16 cellular contexts compared by ENCODE assay signal in the genomic region with DNA sequence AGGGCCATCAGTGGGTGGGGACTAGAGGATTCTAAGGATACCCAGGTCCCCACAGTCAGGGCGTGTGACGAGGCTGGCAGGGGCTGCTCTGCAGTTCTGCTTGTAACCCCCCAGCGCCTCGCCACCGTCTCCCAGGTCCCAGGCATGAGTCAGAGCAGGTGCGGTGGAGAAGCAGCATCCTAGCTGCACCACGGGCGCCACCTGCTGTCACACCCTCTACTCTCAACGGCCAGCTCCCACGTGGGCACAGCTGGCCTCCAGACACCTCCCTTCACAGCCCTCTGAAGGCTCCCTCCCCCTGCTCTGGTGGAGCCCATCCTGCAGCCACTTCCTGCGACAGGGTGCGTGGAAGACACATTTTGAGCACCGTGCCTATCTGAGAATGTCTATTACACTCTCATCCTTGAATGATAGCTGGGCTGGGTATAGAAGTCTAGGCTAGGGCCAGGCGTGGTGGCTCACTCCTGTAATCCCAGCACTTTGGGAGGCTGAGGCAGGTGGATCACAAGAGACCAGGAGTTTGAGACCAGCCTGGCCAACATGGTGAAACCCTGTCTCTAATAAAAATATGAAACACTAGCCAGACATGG. TPM values are rescaled to one million over a fixed set of nuclear protein-coding genes. Genes with fewer than 3 reads are reported as not detected.
A peak's percentile ranks its signal among the peaks of the same experiment; 100 is the strongest.
DNase-seq lines count a peak whose midpoint lies in the region; ATAC-seq, FAIRE-seq and TF ChIP-seq lines count a peak whose summit lies in the region.
"Had no signal": no experiment of that assay in that cellular context is flagged by ENCODE, and none has a peak within 500 bp of the region (broad histone marks: within the 10 kb centered on the region; RNA-seq: fewer than 3 reads in every experiment).

No MANE protein-coding gene starts in this region.

- FAIRE-seq in HepG2 (lab: Jason Lieb, UNC): no peak
- FAIRE-seq: astrocyte, TTC549 had no signal

- H3K4me2 ChIP-seq in HepG2 (ENCODE audit: low read depth, low read length): no peak overlapping the region

- no peaks in the 10 kb centered on the region for H4K20me1 ChIP-seq in HepG2 (ENCODE audit: insufficient read depth, low read length)

- H3K9me3 ChIP-seq in HepG2 (ENCODE audit: low read length): peaks cover 6% of the 10 kb centered on the region; the same call in 1 of the 2 replicates
- H3K9me3 ChIP-seq: prostate gland had no signal

- POLR2A ChIA-PET in HepG2 (lab: Yijun Ruan, JAX): no interaction called here

- 25% methylated on average over 5 of the region's 14 CpGs for WGBS in HepG2 (ENCODE audit: low lambda C conversion rate)

- BruUV-seq in HepG2 (replicated peaks; lab: Mats Ljungman, UMichigan): no TSS peak

- no peak overlapping the region for H2AFZ ChIP-seq in HepG2 (ENCODE audit: low read length)

- CTCF ChIA-PET in HepG2 (lab: Yijun Ruan, JAX; ENCODE audit: low intra/inter-chr PET ratio, low total read pairs): no interaction called here

- ATAC-seq in HepG2: no peak
- ATAC-seq in HG03196 (IDR thresholded peaks at IDR 0.05; ENCODE audit: unreplicated experiment): no peak
- ATAC-seq in HG02852 (IDR thresholded peaks at IDR 0.05; ENCODE audit: unreplicated experiment): no peak
- no peak for ATAC-seq in HG02970 (IDR thresholded peaks at IDR 0.05; ENCODE audit: low FRiP score, unreplicated experiment)

- no peaks in the 10 kb centered on the region for H3K4me1 ChIP-seq in HepG2 (ENCODE audit: insufficient read depth, low read length)
- H3K4me1 ChIP-seq: prostate gland had no signal

- intact Hi-C loops in HepG2 (cut with micrococcal nuclease; ENCODE audit: unreplicated experiment): loop anchor here (5.0 kb wide), 1 partner anchor 96 kb away; no protein-coding TSS in a partner anchor

- no peak overlapping the region for H3K9ac ChIP-seq in HepG2 (ENCODE audit: insufficient read depth, low read depth, low read length)

- peaks cover 4 to 27% of the 10 kb centered on the region in 2 experiments; a peak in 4 of 5 replicates for H3K27me3 ChIP-seq in HepG2 (ENCODE audit: control insufficient read depth in 1 of 2, insufficient read depth in 2 of 2, low read length in 2 of 2)

- TF ChIP-seq CTCF in GM13977 (IDR thresholded peaks at IDR 0.05; ENCODE audit: extremely low read depth, insufficient read depth, missing control alignments) (peak; percentile 26), HepG2 (CRISPR knock-in tag; IDR thresholded peaks at IDR 0.05) (peak; percentile 58)

- no peak overlapping the region for H3K4me3 ChIP-seq in HepG2 (replicated peaks in 1 of 3; ENCODE audit: insufficient read depth in 1 of 3, low read depth in 2 of 3, low read length in 3 of 3)
- H3K4me3 ChIP-seq: prostate gland had no signal

- in situ Hi-C loops in GM13977 (cut with MboI; ENCODE audit: low pct_unique_long_range_greater_than_20kb, low sequenced_read_pairs, unreplicated experiment) (no loop called here), HepG2 (cut with HindIII; ENCODE audit: extremely low pct_ligation_motif_present, low pct_unique_long_range_greater_than_20kb) (no loop called here)

- no peaks in the 10 kb centered on the region for H3K79me2 ChIP-seq in HepG2 (ENCODE audit: insufficient read depth, low read length)

- TF ChIP-seq POLR2A in HepG2 (IDR thresholded peaks at IDR 0.05; ENCODE audit: insufficient read depth in 1 of 2, low read depth in 2 of 2, low read length in 2 of 2): no peak

- H3K27ac ChIP-seq in HepG2 (ENCODE audit: extremely low read length, insufficient read depth, low read length): no peak overlapping the region
- H3K27ac ChIP-seq: prostate gland had no signal

- no peaks in the 10 kb centered on the region for H3K36me3 ChIP-seq in HepG2 (replicated peaks in 1 of 2; ENCODE audit: control insufficient read depth in 1 of 2, insufficient read depth in 2 of 2, low read length in 2 of 2)
- H3K36me3 ChIP-seq: prostate gland had no signal

- 0 out of 2 replicates have a peak, but pooled peaks have one; percentile 16 for TF ChIP-seq RAD21 in HepG2 (CRISPR knock-in tag; IDR thresholded peaks at IDR 0.05)

- TF ChIP-seq EP300 in HepG2 (IDR thresholded peaks at IDR 0.05; ENCODE audit: low read depth in 2 of 2, low read length in 2 of 2) (no peak), HepG2 (CRISPR knock-in tag; IDR thresholded peaks at IDR 0.05; ENCODE audit: borderline replicate concordance) (no peak)

- DNase-seq in DMS53 (lab: John Stamatoyannopoulos, UW) (peak; percentile 84), GM13977 (ENCODE audit: low spot score) (no peak), SHP77 treated with DMSO at 0.1 percent for 48 hours (lab: John Stamatoyannopoulos, UW) (peak; percentile 63), HepG2 (ENCODE audit: low spot score) (no peak), kidney glomerular epithelial cell (lab: John Stamatoyannopoulos, UW) (no peak)
- DNase-seq: activated T-cell treated with anti-CD3 and anti-CD28 coated beads, Interleukin-2, amount 50 U/mL, for 1 hour; head of caudate nucleus; NCI-H1436 treated with DMSO at 0.1 percent for 48 hours; stimulated activated CD4-positive, alpha-beta T cell treated with anti-CD3 and anti-CD28 coated beads, Interleukin-4, amount 100 ng/mL, for 4 hours had no signal

TF ChIP-seq in HepG2, 621 proteins besides CTCF, POLR2A, EP300 and RAD21:
- peak; percentile 50 for TF ChIP-seq STAG1 (CRISPR knock-in tag; IDR thresholded peaks at IDR 0.05)
- TF ChIP-seq ZBTB42 (CRISPR knock-in tag; IDR thresholded peaks at IDR 0.05): no peak
- peak; percentile 96; the same call in 1 of the 2 replicates for TF ChIP-seq ZFP1 (CRISPR knock-in tag; IDR thresholded peaks at IDR 0.05)

RNA-seq across cellular contexts. Expression of gene NUDT14, which starts 6.9 kb away (rescaled TPM):
- total RNA-seq in HepG2 (2016; rRNA removed; fragmentation: Illumina TruSeq; extraction: Trizol): 4.0 and 5.8 TPM in 2 replicates
- 9.0 and 9.9 TPM in 2 replicates for total RNA-seq in HepG2 (2016; cell fraction: cytosol; rRNA removed; fragmentation: Illumina TruSeq; extraction: Trizol; ENCODE audit: low read depth)
- total RNA-seq in HepG2 (2016; cell fraction: insoluble cytoplasmic fraction; rRNA removed; fragmentation: Illumina TruSeq; extraction: Trizol): 4.4 and 5.8 TPM in 2 replicates
- 7.1 and 10.6 TPM in 2 replicates for total RNA-seq in HepG2 (2016; cell fraction: membrane; rRNA removed; fragmentation: Illumina TruSeq; extraction: Trizol)
- 2.4 and 2.7 TPM in 2 replicates for total RNA-seq in HepG2 (2016; cell fraction: nucleus; rRNA removed; fragmentation: Illumina TruSeq; extraction: Trizol)
- polyA plus RNA-seq in HepG2 (2011; rRNA removed): 6.1 and 6.7 TPM in 2 replicates
- polyA plus RNA-seq in HepG2 (2011; cell fraction: cytosol; rRNA removed): 5.7 and 9.2 TPM in 2 replicates
- polyA plus RNA-seq in HepG2 (2011; cell fraction: nucleus; rRNA removed): 5.6 and 6.5 TPM in 2 replicates
- 4.5 and 5.4 TPM in 2 replicates for polyA plus RNA-seq in HepG2 (2012)
- polyA plus RNA-seq in HepG2 (2016; cell fraction: cytosol; fragmentation: Illumina TruSeq; extraction: Trizol; ENCODE audit: low read depth): 11.3 and 13.8 TPM in 2 replicates
- polyA plus RNA-seq in HepG2 (2016; cell fraction: insoluble cytoplasmic fraction; fragmentation: Illumina TruSeq; extraction: Trizol; ENCODE audit: low read depth): 4.0 and 5.1 TPM in 2 replicates
- 7.8 and 10.1 TPM in 2 replicates for polyA plus RNA-seq in HepG2 (2016; cell fraction: membrane; fragmentation: Illumina TruSeq; extraction: Trizol; ENCODE audit: low read depth)
- 5.5 and 5.6 TPM in 2 replicates for polyA plus RNA-seq in HepG2 (2016; cell fraction: nucleus; fragmentation: Illumina TruSeq; extraction: Trizol; ENCODE audit: insufficient read depth, low read depth)
- 3.5 and 4.3 TPM in 2 replicates for polyA minus RNA-seq in HepG2 (2011; rRNA and poly(A)+ RNA removed; ENCODE audit: low replicate concordance)
- polyA minus RNA-seq in HepG2 (2011; cell fraction: cytosol; rRNA and poly(A)+ RNA removed): 1.3 and 3.4 TPM in 2 replicates
- polyA minus RNA-seq in HepG2 (2011; cell fraction: nucleus; rRNA and poly(A)+ RNA removed): 1.3 and 1.9 TPM in 2 replicates

RNA-seq across cellular contexts. Expression of gene JAG2, which starts 19.5 kb away (rescaled TPM):
- total RNA-seq in HepG2 (2016; rRNA removed; fragmentation: Illumina TruSeq; extraction: Trizol): 0.04 TPM in 1 of 2 replicates, not detected in the other
- not detected in 2 replicates for total RNA-seq in HepG2 (2016; cell fraction: cytosol; rRNA removed; fragmentation: Illumina TruSeq; extraction: Trizol; ENCODE audit: low read depth)
- not detected in 2 replicates for total RNA-seq in HepG2 (2016; cell fraction: insoluble cytoplasmic fraction; rRNA removed; fragmentation: Illumina TruSeq; extraction: Trizol)
- not detected in 2 replicates for total RNA-seq in HepG2 (2016; cell fraction: membrane; rRNA removed; fragmentation: Illumina TruSeq; extraction: Trizol)
- not detected in 2 replicates for total RNA-seq in HepG2 (2016; cell fraction: nucleus; rRNA removed; fragmentation: Illumina TruSeq; extraction: Trizol)
- polyA plus RNA-seq in HepG2 (2011; rRNA removed): 0.16 and 0.22 TPM in 2 replicates
- polyA plus RNA-seq in HepG2 (2011; cell fraction: cytosol; rRNA removed): 0.04 and 0.10 TPM in 2 replicates
- 1.3 and 3.3 TPM in 2 replicates for polyA plus RNA-seq in HepG2 (2011; cell fraction: nucleus; rRNA removed)
- 0.16 TPM in 1 of 2 replicates, not detected in the other for polyA plus RNA-seq in HepG2 (2012)
- not detected in 2 replicates for polyA plus RNA-seq in HepG2 (2016; cell fraction: cytosol; fragmentation: Illumina TruSeq; extraction: Trizol; ENCODE audit: low read depth)
- not detected in 2 replicates for polyA plus RNA-seq in HepG2 (2016; cell fraction: insoluble cytoplasmic fraction; fragmentation: Illumina TruSeq; extraction: Trizol; ENCODE audit: low read depth)
- not detected in 2 replicates for polyA plus RNA-seq in HepG2 (2016; cell fraction: membrane; fragmentation: Illumina TruSeq; extraction: Trizol; ENCODE audit: low read depth)
- polyA plus RNA-seq in HepG2 (2016; cell fraction: nucleus; fragmentation: Illumina TruSeq; extraction: Trizol; ENCODE audit: insufficient read depth, low read depth): not detected in 2 replicates
- 0.36 and 6.6 TPM in 2 replicates for polyA minus RNA-seq in HepG2 (2011; rRNA and poly(A)+ RNA removed; ENCODE audit: low replicate concordance)
- polyA minus RNA-seq in HepG2 (2011; cell fraction: cytosol; rRNA and poly(A)+ RNA removed): 0.44 TPM in 1 of 2 replicates, not detected in the other
- 0.13 TPM in 1 of 2 replicates, not detected in the other for polyA minus RNA-seq in HepG2 (2011; cell fraction: nucleus; rRNA and poly(A)+ RNA removed)
- polyA plus RNA-seq: CD14-positive monocyte had no signal

Comparison
In these comparisons a context has a peak if more than half of its experiments do, and no peak if none do; other contexts are left out.
1. DNase-seq: peak in DMS53 (single experiment) and SHP77 treated with DMSO at 0.1 percent for 48 hours (single experiment); none in GM13977 (single experiment), HepG2 (single experiment) and kidney glomerular epithelial cell (single experiment).